In genomic region chr11:86247608-86248007, GRCh38 we compare ENCODE assay signal across 12 cellular contexts. TPM values are rescaled to one million over a fixed set of nuclear protein-coding genes. Genes with fewer than 3 reads are reported as not detected.
A peak's percentile ranks its signal among the peaks of the same experiment; 100 is the strongest.
DNase-seq lines count a peak whose midpoint lies in the region; TF ChIP-seq lines count a peak whose summit lies in the region.
"Had no signal": no experiment of that assay in that cellular context is flagged by ENCODE, and none has a peak within 500 bp of the region (broad histone marks: within the 10 kb centered on the region; RNA-seq: fewer than 3 reads in every experiment).

No MANE protein-coding gene starts in this region.

- H3K9ac ChIP-seq in OCI-LY3 (ENCODE audit: low read length): 0 out of 2 replicates have a peak overlapping the region, but pooled peaks have one; percentile 4
- no peak overlapping the region for H3K9ac ChIP-seq in endocrine pancreas (ENCODE audit: control insufficient read depth, insufficient read depth, low read length)

- H4K20me1 ChIP-seq in OCI-LY3 (ENCODE audit: insufficient read depth, low read length): peaks cover 61% of the 10 kb centered on the region

- DNase-seq in Daoy (ENCODE audit: low read depth) (peak; percentile 4), uterus (no peak), kidney glomerular epithelial cell (lab: John Stamatoyannopoulos, UW) (no peak), SKM-1 (lab: John Stamatoyannopoulos, UW; ENCODE audit: unreplicated experiment) (no peak), dermis blood vessel endothelial cell (no peak)
- DNase-seq: DMS153, heart right ventricle, KBM-7, NCI-H748 treated with DMSO at 0.1 percent for 48 hours had no signal

- H3K36me3 ChIP-seq in ACC112 (ENCODE audit: insufficient read depth, low read length) (0 out of 2 replicates have a peak, but pooled peaks cover 7% of the 10 kb centered on the region), OCI-LY3 (replicated peaks; ENCODE audit: low read depth, low read length) (peaks cover 10% of the 10 kb centered on the region), endocrine pancreas (ENCODE audit: control insufficient read depth, insufficient read depth, low read length) (no peaks in the 10 kb centered on the region), uterus (no peaks in the 10 kb centered on the region)

- H3K4me2 ChIP-seq in OCI-LY3 (ENCODE audit: low read length): peak overlapping the region; percentile 87

- peaks cover 44% of the 10 kb centered on the region for H3K4me1 ChIP-seq in ACC112 (ENCODE audit: control insufficient read depth, insufficient read depth, low read length, unreplicated experiment)
- H3K4me1 ChIP-seq in OCI-LY3 (ENCODE audit: low read length): peaks cover 72% of the 10 kb centered on the region
- peaks cover 24% of the 10 kb centered on the region for H3K4me1 ChIP-seq in endocrine pancreas (ENCODE audit: control insufficient read depth, insufficient read depth, low read length)
- peaks cover 0 to 12% of the 10 kb centered on the region in 2 donors for H3K4me1 ChIP-seq in uterus

- H3K9me3 ChIP-seq in OCI-LY3 (ENCODE audit: insufficient read depth, low read length): no peaks in the 10 kb centered on the region
- no peaks in the 10 kb centered on the region for H3K9me3 ChIP-seq in endocrine pancreas (ENCODE audit: control insufficient read depth, low read length)
- no peaks in the 10 kb centered on the region for H3K9me3 ChIP-seq in uterus
- H3K9me3 ChIP-seq: heart right ventricle had no signal

- no peaks in the 10 kb centered on the region for H3K27me3 ChIP-seq in ACC112 (ENCODE audit: insufficient read depth, low read length)
- H3K27me3 ChIP-seq in OCI-LY3 (ENCODE audit: low read depth, low read length): no peaks in the 10 kb centered on the region
- no peaks in the 10 kb centered on the region for H3K27me3 ChIP-seq in endocrine pancreas (ENCODE audit: control insufficient read depth, insufficient read depth, low read length)
- H3K27me3 ChIP-seq in uterus: no peaks in the 10 kb centered on the region
- H3K27me3 ChIP-seq: heart right ventricle had no signal

- no peak overlapping the region for H2AFZ ChIP-seq in ACC112 (ENCODE audit: low read length, unreplicated experiment)
- H2AFZ ChIP-seq in OCI-LY3 (ENCODE audit: low read depth, low read length): no peak overlapping the region

- H3K27ac ChIP-seq in ACC112 (ENCODE audit: low read depth, low read length) (no peak overlapping the region), OCI-LY3 (ENCODE audit: low read length) (peak overlapping the region; percentile 42), uterus (no peak overlapping the region)
- H3K27ac ChIP-seq: heart right ventricle had no signal

- TF ChIP-seq CTCF in OCI-LY3 (IDR thresholded peaks at IDR 0.05; ENCODE audit: low read depth, low read length) (no peak), uterus (IDR thresholded peaks at IDR 0.05) (no peak)

- H3K4me3 ChIP-seq in ACC112 (ENCODE audit: low read depth, low read length) (peak overlapping the region; percentile 93; the same call in 1 of the 2 replicates), OCI-LY3 (ENCODE audit: low read length) (peak overlapping the region; percentile 78), endocrine pancreas (ENCODE audit: control insufficient read depth, insufficient read depth, low read length) (peak overlapping the region; percentile 94), uterus (no peak overlapping the region)

- no peak for TF ChIP-seq POLR2A in uterus (IDR thresholded peaks at IDR 0.05)

- intact Hi-C loops in uterus (cut with DNase I; ENCODE audit: low total_unique reads): loop anchor here (10.0 kb wide), 1 partner anchor 183 kb away; the partner anchor contains the start of gene PICALM

- H3K79me2 ChIP-seq in ACC112 (ENCODE audit: control insufficient read depth, insufficient read depth, low read length, unreplicated experiment) (peaks cover 73% of the 10 kb centered on the region), OCI-LY3 (ENCODE audit: low read length) (peaks cover 75% of the 10 kb centered on the region)

RNA-seq across cellular contexts. Expression of gene EED, which starts 3.1 kb away (rescaled TPM):
- total RNA-seq in Daoy (2014; rRNA removed; shearing (Covaris generic)): 27.7 and 33.1 TPM in 2 replicates
- total RNA-seq in uterus: 10 to 100 TPM; 16.4 to 53.8 (median 31.3) TPM
- total RNA-seq in dermis blood vessel endothelial cell: 17.6 and 21.4 TPM in 2 replicates

RNA-seq across cellular contexts. Expression of gene HIKESHI, which starts 54.4 kb away (rescaled TPM):
- total RNA-seq in Daoy (2014; rRNA removed; shearing (Covaris generic)): 69.9 and 70.3 TPM in 2 replicates
- total RNA-seq in uterus: 10 to 100 TPM; 42.0 to 75.9 (median 53.2) TPM
- 62.1 and 65.9 TPM in 2 replicates for total RNA-seq in dermis blood vessel endothelial cell

Comparison
In these comparisons a context has a peak if more than half of its experiments do, and no peak if none do; other contexts are left out.
1. H3K4me3 ChIP-seq: peak in ACC112 (single experiment), OCI-LY3 (single experiment) and endocrine pancreas (single experiment); none in uterus (0 of 2).